In genomic region chr3:10272476-10272875, GRCh38 we compare ENCODE assay signal across 4 cellular contexts. TPM values are rescaled to one million over a fixed set of nuclear protein-coding genes. Genes with fewer than 3 reads are reported as not detected.
"Had no signal": no experiment of that assay in that cellular context is flagged by ENCODE, and none has a peak within 500 bp of the region (broad histone marks: within the 10 kb centered on the region; RNA-seq: fewer than 3 reads in every experiment).

No MANE protein-coding gene starts in this region.

RNA-seq across cellular contexts. Expression of gene GHRL, which starts 20.3 kb away (rescaled TPM):
- total RNA-seq: activated CD8-positive, alpha-beta memory T cell treated with anti-CD3 and anti-CD28 coated beads for 36 hours; activated naive CD4-positive, alpha-beta T cell treated with anti-CD3 and anti-CD28 coated beads for 36 hours; foreskin keratinocyte; gastrocnemius medialis had no signal
- polyA plus RNA-seq: foreskin keratinocyte had no signal
